1 cellular context compared by ENCODE assay signal in the genomic region with DNA sequence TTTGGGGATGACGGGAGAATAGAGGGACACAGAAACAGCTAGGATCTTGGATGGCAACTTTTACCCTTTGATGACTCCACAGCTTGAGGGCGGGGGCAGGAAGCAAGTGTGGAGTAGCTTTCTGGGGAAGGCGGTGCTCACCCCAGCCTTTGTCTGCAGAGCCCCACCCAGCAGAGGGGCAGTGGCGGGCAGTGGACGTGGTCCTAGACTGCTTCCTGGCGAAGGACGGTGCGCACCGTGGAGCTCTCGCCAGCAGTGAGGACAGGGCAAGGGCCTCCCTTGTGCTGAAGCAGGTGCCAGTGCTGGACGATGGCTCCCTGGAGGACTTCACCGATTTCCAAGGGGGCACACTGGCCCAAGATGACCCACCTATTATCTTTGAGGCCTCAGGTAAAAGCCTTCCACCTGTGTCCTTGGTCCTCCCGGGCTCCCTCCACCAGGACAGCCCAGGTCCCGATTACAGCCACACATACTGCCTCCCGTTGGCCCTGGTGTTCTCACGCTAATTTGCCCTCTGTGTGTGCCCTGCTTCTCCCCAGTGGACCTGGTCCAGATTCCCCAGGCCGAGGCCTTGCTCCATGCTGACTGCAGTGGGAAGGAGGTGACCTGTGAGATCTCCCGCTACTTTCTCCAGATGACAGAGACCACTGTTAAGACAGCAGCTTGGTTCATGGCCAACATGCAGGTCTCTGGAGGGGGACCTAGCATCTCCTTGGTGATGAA.
TF ChIP-seq lines count a peak whose summit lies in the region.

No MANE protein-coding gene starts in this region.

TF ChIP-seq in GM12878, 131 proteins besides CTCF, POLR2A, EP300 and RAD21:
- TF ChIP-seq SMAD5 (IDR thresholded peaks at IDR 0.05; ENCODE audit: low read depth) (no peak; the same call in 1 of the 2 replicates), DPF2 (IDR thresholded peaks at IDR 0.05) (0 out of 2 replicates have a peak, but pooled peaks have one; percentile 14), GATAD2B (conservative IDR thresholded peaks at IDR 0.05; ENCODE audit: low read depth) (peak; percentile 4; the same call in 1 of the 2 replicates), POLR2AphosphoS2 (IDR thresholded peaks at IDR 0.05; ENCODE audit: low read depth, low read length) (peak; percentile 83), CHD1 (IDR thresholded peaks at IDR 0.05; ENCODE audit: low read depth, low read length) (no peak), RAD51 (IDR thresholded peaks at IDR 0.05) (no peak), BACH1 (IDR thresholded peaks at IDR 0.05; ENCODE audit: borderline replicate concordance) (peak; percentile 32), EED (IDR thresholded peaks at IDR 0.05; ENCODE audit: low read depth) (no peak), CREM (IDR thresholded peaks at IDR 0.05; ENCODE audit: low read depth) (no peak), KLF5 (IDR thresholded peaks at IDR 0.05; ENCODE audit: partially characterized antibody) (no peak), HDGF (IDR thresholded peaks at IDR 0.05) (no peak; the same call in 1 of the 2 replicates), YY1 (IDR thresholded peaks at IDR 0.05; ENCODE audit: low read depth, low read length) (0 out of 2 replicates have a peak, but pooled peaks have one; percentile 6), POLR2AphosphoS5 (IDR thresholded peaks at IDR 0.05; ENCODE audit: low read length) (peak; percentile 72; the same call in 1 of the 2 replicates), TCF3 (IDR thresholded peaks at IDR 0.05; ENCODE audit: borderline replicate concordance, insufficient read depth, low read depth, low read length) (no peak), ATF7 (IDR thresholded peaks at IDR 0.05; ENCODE audit: low read depth) (no peak), RELA (IDR thresholded peaks at IDR 0.05; ENCODE audit: borderline replicate concordance, partially characterized antibody) (no peak), FOS (IDR thresholded peaks at IDR 0.05; ENCODE audit: borderline replicate concordance, extremely low read depth, insufficient read length) (no peak), LARP7 (IDR thresholded peaks at IDR 0.05) (no peak)
- TF ChIP-seq, protein P1, sequence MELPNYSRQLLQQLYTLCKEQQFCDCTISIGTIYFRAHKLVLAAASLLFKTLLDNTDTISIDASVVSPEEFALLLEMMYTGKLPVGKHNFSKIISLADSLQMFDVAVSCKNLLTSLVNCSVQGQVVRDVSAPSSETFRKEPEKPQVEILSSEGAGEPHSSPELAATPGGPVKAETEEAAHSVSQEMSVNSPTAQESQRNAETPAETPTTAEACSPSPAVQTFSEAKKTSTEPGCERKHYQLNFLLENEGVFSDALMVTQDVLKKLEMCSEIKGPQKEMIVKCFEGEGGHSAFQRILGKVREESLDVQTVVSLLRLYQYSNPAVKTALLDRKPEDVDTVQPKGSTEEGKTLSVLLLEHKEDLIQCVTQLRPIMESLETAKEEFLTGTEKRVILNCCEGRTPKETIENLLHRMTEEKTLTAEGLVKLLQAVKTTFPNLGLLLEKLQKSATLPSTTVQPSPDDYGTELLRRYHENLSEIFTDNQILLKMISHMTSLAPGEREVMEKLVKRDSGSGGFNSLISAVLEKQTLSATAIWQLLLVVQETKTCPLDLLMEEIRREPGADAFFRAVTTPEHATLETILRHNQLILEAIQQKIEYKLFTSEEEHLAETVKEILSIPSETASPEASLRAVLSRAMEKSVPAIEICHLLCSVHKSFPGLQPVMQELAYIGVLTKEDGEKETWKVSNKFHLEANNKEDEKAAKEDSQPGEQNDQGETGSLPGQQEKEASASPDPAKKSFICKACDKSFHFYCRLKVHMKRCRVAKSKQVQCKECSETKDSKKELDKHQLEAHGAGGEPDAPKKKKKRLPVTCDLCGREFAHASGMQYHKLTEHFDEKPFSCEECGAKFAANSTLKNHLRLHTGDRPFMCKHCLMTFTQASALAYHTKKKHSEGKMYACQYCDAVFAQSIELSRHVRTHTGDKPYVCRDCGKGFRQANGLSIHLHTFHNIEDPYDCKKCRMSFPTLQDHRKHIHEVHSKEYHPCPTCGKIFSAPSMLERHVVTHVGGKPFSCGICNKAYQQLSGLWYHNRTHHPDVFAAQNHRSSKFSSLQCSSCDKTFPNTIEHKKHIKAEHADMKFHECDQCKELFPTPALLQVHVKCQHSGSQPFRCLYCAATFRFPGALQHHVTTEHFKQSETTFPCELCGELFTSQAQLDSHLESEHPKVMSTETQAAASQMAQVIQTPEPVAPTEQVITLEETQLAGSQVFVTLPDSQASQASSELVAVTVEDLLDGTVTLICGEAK (IDR thresholded peaks at IDR 0.05; ENCODE audit: borderline replicate concordance): no peak
- TF ChIP-seq, protein P2, sequence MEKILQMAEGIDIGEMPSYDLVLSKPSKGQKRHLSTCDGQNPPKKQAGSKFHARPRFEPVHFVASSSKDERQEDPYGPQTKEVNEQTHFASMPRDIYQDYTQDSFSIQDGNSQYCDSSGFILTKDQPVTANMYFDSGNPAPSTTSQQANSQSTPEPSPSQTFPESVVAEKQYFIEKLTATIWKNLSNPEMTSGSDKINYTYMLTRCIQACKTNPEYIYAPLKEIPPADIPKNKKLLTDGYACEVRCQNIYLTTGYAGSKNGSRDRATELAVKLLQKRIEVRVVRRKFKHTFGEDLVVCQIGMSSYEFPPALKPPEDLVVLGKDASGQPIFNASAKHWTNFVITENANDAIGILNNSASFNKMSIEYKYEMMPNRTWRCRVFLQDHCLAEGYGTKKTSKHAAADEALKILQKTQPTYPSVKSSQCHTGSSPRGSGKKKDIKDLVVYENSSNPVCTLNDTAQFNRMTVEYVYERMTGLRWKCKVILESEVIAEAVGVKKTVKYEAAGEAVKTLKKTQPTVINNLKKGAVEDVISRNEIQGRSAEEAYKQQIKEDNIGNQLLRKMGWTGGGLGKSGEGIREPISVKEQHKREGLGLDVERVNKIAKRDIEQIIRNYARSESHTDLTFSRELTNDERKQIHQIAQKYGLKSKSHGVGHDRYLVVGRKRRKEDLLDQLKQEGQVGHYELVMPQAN (conservative IDR thresholded peaks at IDR 0.05): 0 out of 2 replicates have a peak, but pooled peaks have one; percentile 12
- TF ChIP-seq, protein P3, sequence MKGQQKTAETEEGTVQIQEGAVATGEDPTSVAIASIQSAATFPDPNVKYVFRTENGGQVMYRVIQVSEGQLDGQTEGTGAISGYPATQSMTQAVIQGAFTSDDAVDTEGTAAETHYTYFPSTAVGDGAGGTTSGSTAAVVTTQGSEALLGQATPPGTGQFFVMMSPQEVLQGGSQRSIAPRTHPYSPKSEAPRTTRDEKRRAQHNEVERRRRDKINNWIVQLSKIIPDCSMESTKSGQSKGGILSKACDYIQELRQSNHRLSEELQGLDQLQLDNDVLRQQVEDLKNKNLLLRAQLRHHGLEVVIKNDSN (IDR thresholded peaks at IDR 0.05; ENCODE audit: borderline replicate concordance, extremely low read length, insufficient read depth, low read depth, low read length): no peak
- TF ChIP-seq, protein P4, sequence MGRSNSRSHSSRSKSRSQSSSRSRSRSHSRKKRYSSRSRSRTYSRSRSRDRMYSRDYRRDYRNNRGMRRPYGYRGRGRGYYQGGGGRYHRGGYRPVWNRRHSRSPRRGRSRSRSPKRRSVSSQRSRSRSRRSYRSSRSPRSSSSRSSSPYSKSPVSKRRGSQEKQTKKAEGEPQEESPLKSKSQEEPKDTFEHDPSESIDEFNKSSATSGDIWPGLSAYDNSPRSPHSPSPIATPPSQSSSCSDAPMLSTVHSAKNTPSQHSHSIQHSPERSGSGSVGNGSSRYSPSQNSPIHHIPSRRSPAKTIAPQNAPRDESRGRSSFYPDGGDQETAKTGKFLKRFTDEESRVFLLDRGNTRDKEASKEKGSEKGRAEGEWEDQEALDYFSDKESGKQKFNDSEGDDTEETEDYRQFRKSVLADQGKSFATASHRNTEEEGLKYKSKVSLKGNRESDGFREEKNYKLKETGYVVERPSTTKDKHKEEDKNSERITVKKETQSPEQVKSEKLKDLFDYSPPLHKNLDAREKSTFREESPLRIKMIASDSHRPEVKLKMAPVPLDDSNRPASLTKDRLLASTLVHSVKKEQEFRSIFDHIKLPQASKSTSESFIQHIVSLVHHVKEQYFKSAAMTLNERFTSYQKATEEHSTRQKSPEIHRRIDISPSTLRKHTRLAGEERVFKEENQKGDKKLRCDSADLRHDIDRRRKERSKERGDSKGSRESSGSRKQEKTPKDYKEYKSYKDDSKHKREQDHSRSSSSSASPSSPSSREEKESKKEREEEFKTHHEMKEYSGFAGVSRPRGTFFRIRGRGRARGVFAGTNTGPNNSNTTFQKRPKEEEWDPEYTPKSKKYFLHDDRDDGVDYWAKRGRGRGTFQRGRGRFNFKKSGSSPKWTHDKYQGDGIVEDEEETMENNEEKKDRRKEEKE (IDR thresholded peaks at IDR 0.05): no peak
- TF ChIP-seq, protein P5, sequence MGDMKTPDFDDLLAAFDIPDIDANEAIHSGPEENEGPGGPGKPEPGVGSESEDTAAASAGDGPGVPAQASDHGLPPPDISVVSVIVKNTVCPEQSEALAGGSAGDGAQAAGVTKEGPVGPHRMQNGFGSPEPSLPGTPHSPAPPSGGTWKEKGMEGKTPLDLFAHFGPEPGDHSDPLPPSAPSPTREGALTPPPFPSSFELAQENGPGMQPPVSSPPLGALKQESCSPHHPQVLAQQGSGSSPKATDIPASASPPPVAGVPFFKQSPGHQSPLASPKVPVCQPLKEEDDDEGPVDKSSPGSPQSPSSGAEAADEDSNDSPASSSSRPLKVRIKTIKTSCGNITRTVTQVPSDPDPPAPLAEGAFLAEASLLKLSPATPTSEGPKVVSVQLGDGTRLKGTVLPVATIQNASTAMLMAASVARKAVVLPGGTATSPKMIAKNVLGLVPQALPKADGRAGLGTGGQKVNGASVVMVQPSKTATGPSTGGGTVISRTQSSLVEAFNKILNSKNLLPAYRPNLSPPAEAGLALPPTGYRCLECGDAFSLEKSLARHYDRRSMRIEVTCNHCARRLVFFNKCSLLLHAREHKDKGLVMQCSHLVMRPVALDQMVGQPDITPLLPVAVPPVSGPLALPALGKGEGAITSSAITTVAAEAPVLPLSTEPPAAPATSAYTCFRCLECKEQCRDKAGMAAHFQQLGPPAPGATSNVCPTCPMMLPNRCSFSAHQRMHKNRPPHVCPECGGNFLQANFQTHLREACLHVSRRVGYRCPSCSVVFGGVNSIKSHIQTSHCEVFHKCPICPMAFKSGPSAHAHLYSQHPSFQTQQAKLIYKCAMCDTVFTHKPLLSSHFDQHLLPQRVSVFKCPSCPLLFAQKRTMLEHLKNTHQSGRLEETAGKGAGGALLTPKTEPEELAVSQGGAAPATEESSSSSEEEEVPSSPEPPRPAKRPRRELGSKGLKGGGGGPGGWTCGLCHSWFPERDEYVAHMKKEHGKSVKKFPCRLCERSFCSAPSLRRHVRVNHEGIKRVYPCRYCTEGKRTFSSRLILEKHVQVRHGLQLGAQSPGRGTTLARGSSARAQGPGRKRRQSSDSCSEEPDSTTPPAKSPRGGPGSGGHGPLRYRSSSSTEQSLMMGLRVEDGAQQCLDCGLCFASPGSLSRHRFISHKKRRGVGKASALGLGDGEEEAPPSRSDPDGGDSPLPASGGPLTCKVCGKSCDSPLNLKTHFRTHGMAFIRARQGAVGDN (IDR thresholded peaks at IDR 0.05): peak; percentile 67
TF ChIP-seq in GM12878: peak in this region for 8.
